ENCODE assay signal across 8 cellular contexts in genomic region chr9:126499005-126499910, GRCh38.
DNase-seq lines count a peak whose midpoint lies in the region; ATAC-seq lines count a peak whose summit lies in the region.

No MANE protein-coding gene starts in this region.

- H3K79me1 ChIP-seq in mesenchymal stem cell (replicated peaks; ENCODE audit: low read length, poor library complexity, severe bottlenecking), result no peaks in the 10 kb centered on the region

- no peak overlapping the region for H2BK5ac ChIP-seq in mesenchymal stem cell (ENCODE audit: low read depth, low read length, poor library complexity, severe bottlenecking)

- H3K9ac ChIP-seq in mesenchymal stem cell (ENCODE audit: low read length) (peak overlapping the region; percentile 56), subcutaneous abdominal adipose tissue (ENCODE audit: low read length in 5 of 5) (peak overlapping the region in 3 of 5 donors; percentile 30 to 64 (median 56))

- peaks cover 17% of the 10 kb centered on the region for H3K27me3 ChIP-seq in ectodermal cell (ENCODE audit: control insufficient read depth, insufficient read depth, low read length, poor library complexity, severe bottlenecking)
- peaks cover 11 to 14% of the 10 kb centered on the region in 2 experiments for H3K27me3 ChIP-seq in mesenchymal stem cell (ENCODE audit: control insufficient read depth in 1 of 2, insufficient read depth in 1 of 2, low read length in 2 of 2)
- peaks cover 0 to 4% (median 0%) of the 10 kb centered on the region in 5 donors for H3K27me3 ChIP-seq in subcutaneous abdominal adipose tissue (ENCODE audit: control insufficient read depth in 5 of 5, insufficient read depth in 4 of 5, low read length in 5 of 5)

- H3K9me3 ChIP-seq in ectodermal cell (ENCODE audit: control insufficient read depth, low read length) (no peaks in the 10 kb centered on the region), mesenchymal stem cell (ENCODE audit: control insufficient read depth, low read length) (no peaks in the 10 kb centered on the region), subcutaneous abdominal adipose tissue (ENCODE audit: control insufficient read depth in 5 of 5, low read length in 5 of 5) (no peaks in the 10 kb centered on the region)

- no peak overlapping the region for H3K4ac ChIP-seq in mesenchymal stem cell (ENCODE audit: low read depth in 1 of 2, low read length in 2 of 2)

- no peak overlapping the region for H2BK12ac ChIP-seq in mesenchymal stem cell (ENCODE audit: low read length in 2 of 2)

- DNase-seq in DMS153 treated with DMSO at 0.1 percent for 48 hours (lab: John Stamatoyannopoulos, UW; ENCODE audit: unreplicated experiment) (peak; percentile 14), DMS153 (lab: John Stamatoyannopoulos, UW) (no peak), NCI-H1105 treated with DMSO at 0.1 percent for 48 hours (lab: John Stamatoyannopoulos, UW) (peak; percentile 36), mesenchymal stem cell (peak; percentile 63)
- DNase-seq in activated CD4-positive, alpha-beta T cell treated with anti-CD3 and anti-CD28 coated beads for 48 hours, result peak; percentile 48

- H2BK120ac ChIP-seq in mesenchymal stem cell (ENCODE audit: low read depth, low read length), result no peak overlapping the region

- no peak overlapping the region for H3K14ac ChIP-seq in mesenchymal stem cell (ENCODE audit: low read length in 2 of 2)

- peaks cover 5% of the 10 kb centered on the region for H3K4me1 ChIP-seq in ectodermal cell (ENCODE audit: control insufficient read depth, insufficient read depth, low read length)
- peaks cover 31% of the 10 kb centered on the region for H3K4me1 ChIP-seq in mesenchymal stem cell (ENCODE audit: control insufficient read depth, insufficient read depth, low read depth, low read length)
- H3K4me1 ChIP-seq in subcutaneous abdominal adipose tissue (ENCODE audit: control insufficient read depth in 5 of 5, insufficient read depth in 5 of 5, low read length in 5 of 5), result peaks cover 0 to 30% (median 20%) of the 10 kb centered on the region in 5 donors

- H3K36me3 ChIP-seq in ectodermal cell (ENCODE audit: control insufficient read depth, insufficient read depth, low read length), result no peaks in the 10 kb centered on the region
- H3K36me3 ChIP-seq in mesenchymal stem cell (ENCODE audit: control insufficient read depth in 1 of 2, insufficient read depth in 2 of 2, low read depth in 1 of 2, low read length in 2 of 2), result peaks cover 0 to 7% of the 10 kb centered on the region in 2 experiments
- H3K36me3 ChIP-seq in subcutaneous abdominal adipose tissue (ENCODE audit: control insufficient read depth in 5 of 5, insufficient read depth in 5 of 5, low read length in 5 of 5), result peaks cover 0 to 28% (median 12%) of the 10 kb centered on the region in 5 donors

- no peak overlapping the region for H2AK5ac ChIP-seq in mesenchymal stem cell (ENCODE audit: low read length, severe bottlenecking)

- H3K4me3 ChIP-seq in ectodermal cell (ENCODE audit: insufficient read depth, low read depth, low read length) (peak overlapping the region; percentile 34), mesenchymal stem cell (ENCODE audit: insufficient read depth in 1 of 2, low read depth in 1 of 2, low read length in 2 of 2) (peak overlapping the region; percentile 26 to 74), subcutaneous abdominal adipose tissue (ENCODE audit: low read depth in 1 of 5, low read length in 5 of 5) (peak overlapping the region in 4 of 5 donors; percentile 53 to 62 (median 58))

- no peak overlapping the region for H2BK15ac ChIP-seq in mesenchymal stem cell (ENCODE audit: low read depth, poor library complexity, severe bottlenecking)

- H4K91ac ChIP-seq in mesenchymal stem cell (ENCODE audit: low read length), result no peak overlapping the region

- H4K8ac ChIP-seq in mesenchymal stem cell (ENCODE audit: low read length), result no peak overlapping the region

- peak overlapping the region; percentile 94 for H3K4me2 ChIP-seq in mesenchymal stem cell (ENCODE audit: low read length, poor library complexity, severe bottlenecking)

- no peak for ATAC-seq in GM18517 (IDR thresholded peaks at IDR 0.05; ENCODE audit: unreplicated experiment)

- no peak overlapping the region for H3K18ac ChIP-seq in mesenchymal stem cell (ENCODE audit: low read depth in 1 of 2, low read length in 2 of 2)

- peak overlapping the region; percentile 31 for H2AFZ ChIP-seq in mesenchymal stem cell (ENCODE audit: low read depth, low read length)

- H3K27ac ChIP-seq in ectodermal cell (ENCODE audit: insufficient read depth, low read depth, low read length, poor library complexity, severe bottlenecking) (peak overlapping the region; percentile 33), mesenchymal stem cell (ENCODE audit: low read length, poor library complexity, severe bottlenecking) (no peak overlapping the region), subcutaneous abdominal adipose tissue (ENCODE audit: low read depth, low read length) (no peak overlapping the region)

- no peak overlapping the region for H3K23ac ChIP-seq in mesenchymal stem cell (ENCODE audit: low read length in 2 of 2)

- WGBS in ectodermal cell, 2 experiments, result 5% methylated on average over 46 of the region's 46 CpGs
- WGBS in mesenchymal stem cell, result 4% methylated on average over 45 of the region's 46 CpGs
